11 cellular contexts compared by ENCODE assay signal in the genomic region with DNA sequence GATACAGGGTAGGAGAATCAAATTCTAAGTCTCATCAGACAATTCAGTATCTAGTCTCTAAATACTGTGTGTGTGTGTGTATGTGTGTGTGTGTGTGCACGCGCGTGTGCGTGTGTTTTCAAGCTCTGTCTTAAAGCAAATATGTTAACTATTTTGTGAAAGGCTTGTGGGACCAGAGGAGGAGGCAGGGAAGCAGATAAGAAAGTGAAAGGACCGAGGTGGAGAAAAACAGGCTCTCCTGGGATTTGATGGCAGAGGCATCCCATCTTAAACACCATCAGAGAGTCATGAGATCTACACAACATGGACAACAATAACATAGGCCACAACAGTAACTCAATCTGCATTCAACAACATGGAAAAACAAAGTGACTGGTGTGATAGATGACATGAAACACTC.
A peak's percentile ranks its signal among the peaks of the same experiment; 100 is the strongest.
DNase-seq lines count a peak whose midpoint lies in the region; ATAC-seq and TF ChIP-seq lines count a peak whose summit lies in the region.
"Had no signal": no experiment of that assay in that cellular context is flagged by ENCODE, and none has a peak within 500 bp of the region (broad histone marks: within the 10 kb centered on the region; RNA-seq: fewer than 3 reads in every experiment).

No MANE protein-coding gene starts in this region.

- intact Hi-C loops in activated CD4-positive, alpha-beta T cell treated with anti-CD3 and anti-CD28 coated beads, Interleukin-2, amount 10 ng/mL, durations not matched to agents 24 days and 14 days (cut with micrococcal nuclease), result no loop called here

- ATAC-seq in stimulated activated memory B cell treated with anti-CD40 and anti-IgM and Interleukin-4, amounts not matched to agents 10 μg/mL and 1 μg/mL and 100 μg/mL, for 72 hours, result no peak
- ATAC-seq in GM21447 (IDR thresholded peaks at IDR 0.05; ENCODE audit: unreplicated experiment), result no peak
- ATAC-seq in GM18873 (IDR thresholded peaks at IDR 0.05; ENCODE audit: low FRiP score, unreplicated experiment), result no peak
- ATAC-seq: gastroesophageal sphincter, left lobe of liver had no signal

- H3K9me3 Mint-ChIP-seq in activated CD4-positive, alpha-beta T cell treated with anti-CD3 and anti-CD28 coated beads, Interleukin-2, amount 10 ng/mL, durations not matched to agents 24 days and 14 days, result no peaks in the 10 kb centered on the region
- H3K9me3 Mint-ChIP-seq in activated CD4-positive, alpha-beta memory T cell treated with anti-CD3 and anti-CD28 coated beads, Interleukin-2, amount 10 ng/mL, durations not matched to agents 7 days and 5 days, result no peaks in the 10 kb centered on the region
- no peaks in the 10 kb centered on the region for H3K9me3 Mint-ChIP-seq in stimulated activated memory B cell treated with anti-CD40 and anti-IgM and Interleukin-4, amounts not matched to agents 10 μg/mL and 1 μg/mL and 100 μg/mL, for 72 hours

- peak overlapping the region; percentile 100 for H3K27ac Mint-ChIP-seq in activated CD4-positive, alpha-beta T cell treated with anti-CD3 and anti-CD28 coated beads, Interleukin-2, amount 10 ng/mL, durations not matched to agents 24 days and 14 days
- H3K27ac Mint-ChIP-seq in activated CD4-positive, alpha-beta memory T cell treated with anti-CD3 and anti-CD28 coated beads, Interleukin-2, amount 10 ng/mL, durations not matched to agents 7 days and 5 days, result peak overlapping the region; percentile 91
- H3K27ac Mint-ChIP-seq in stimulated activated memory B cell treated with anti-CD40 and anti-IgM and Interleukin-4, amounts not matched to agents 10 μg/mL and 1 μg/mL and 100 μg/mL, for 72 hours, result peak overlapping the region; percentile 81

- peaks cover 85% of the 10 kb centered on the region for H3K4me1 Mint-ChIP-seq in activated CD4-positive, alpha-beta T cell treated with anti-CD3 and anti-CD28 coated beads, Interleukin-2, amount 10 ng/mL, durations not matched to agents 24 days and 14 days
- H3K4me1 Mint-ChIP-seq in activated CD4-positive, alpha-beta memory T cell treated with anti-CD3 and anti-CD28 coated beads, Interleukin-2, amount 10 ng/mL, durations not matched to agents 7 days and 5 days, result peaks cover 89% of the 10 kb centered on the region
- peaks cover 87% of the 10 kb centered on the region for H3K4me1 Mint-ChIP-seq in stimulated activated memory B cell treated with anti-CD40 and anti-IgM and Interleukin-4, amounts not matched to agents 10 μg/mL and 1 μg/mL and 100 μg/mL, for 72 hours

- peaks cover 27% of the 10 kb centered on the region for H3K36me3 Mint-ChIP-seq in activated CD4-positive, alpha-beta T cell treated with anti-CD3 and anti-CD28 coated beads, Interleukin-2, amount 10 ng/mL, durations not matched to agents 24 days and 14 days (ENCODE audit: low read depth)
- peaks cover 49% of the 10 kb centered on the region for H3K36me3 Mint-ChIP-seq in activated CD4-positive, alpha-beta memory T cell treated with anti-CD3 and anti-CD28 coated beads, Interleukin-2, amount 10 ng/mL, durations not matched to agents 7 days and 5 days (ENCODE audit: low read depth)
- peaks cover 33% of the 10 kb centered on the region for H3K36me3 Mint-ChIP-seq in stimulated activated memory B cell treated with anti-CD40 and anti-IgM and Interleukin-4, amounts not matched to agents 10 μg/mL and 1 μg/mL and 100 μg/mL, for 72 hours

- peak; percentile 63 for DNase-seq in activated CD4-positive, alpha-beta T cell treated with anti-CD3 and anti-CD28 coated beads, Interleukin-2, amount 10 ng/mL, durations not matched to agents 24 days and 14 days
- no peak for DNase-seq in activated CD4-positive, alpha-beta T cell treated with anti-CD3 and anti-CD28 coated beads for 48 hours
- DNase-seq in activated CD4-positive, alpha-beta memory T cell treated with anti-CD3 and anti-CD28 coated beads, Interleukin-2, amount 10 ng/mL, durations not matched to agents 7 days and 5 days, result no peak
- DNase-seq in fibroblast of the aortic adventitia (ENCODE audit: low read depth) (peak; percentile 44), HUDEP-2 (lab: John Stamatoyannopoulos, UW; ENCODE audit: unreplicated experiment in 76 of 76) (no peak)
- DNase-seq: NCI-H2029 treated with DMSO at 0.1 percent for 48 hours had no signal

- H3K27me3 Mint-ChIP-seq in activated CD4-positive, alpha-beta T cell treated with anti-CD3 and anti-CD28 coated beads, Interleukin-2, amount 10 ng/mL, durations not matched to agents 24 days and 14 days, result no peaks in the 10 kb centered on the region
- H3K27me3 Mint-ChIP-seq in activated CD4-positive, alpha-beta memory T cell treated with anti-CD3 and anti-CD28 coated beads, Interleukin-2, amount 10 ng/mL, durations not matched to agents 7 days and 5 days, result no peaks in the 10 kb centered on the region
- H3K27me3 Mint-ChIP-seq in stimulated activated memory B cell treated with anti-CD40 and anti-IgM and Interleukin-4, amounts not matched to agents 10 μg/mL and 1 μg/mL and 100 μg/mL, for 72 hours, result no peaks in the 10 kb centered on the region

- POLR2A ChIA-PET in activated CD4-positive, alpha-beta memory T cell treated with anti-CD3 and anti-CD28 coated beads, Interleukin-2, amount 10 ng/mL, durations not matched to agents 7 days and 5 days (lab: Charles Lee), result interaction anchor here (1.2 to 7.6 kb wide), 10 partner anchors 8 to 42 kb away, joined by 3 to 95 read pairs (median 10); no protein-coding TSS in a partner anchor

- CTCF ChIA-PET in activated CD4-positive, alpha-beta memory T cell treated with anti-CD3 and anti-CD28 coated beads, Interleukin-2, amount 10 ng/mL, durations not matched to agents 7 days and 5 days (lab: Charles Lee), result interaction anchor here (0.9 to 2.1 kb wide), 6 partner anchors 18 to 73 kb away, joined by 3 to 10 read pairs (median 4); no protein-coding TSS in a partner anchor

- no peak for TF ChIP-seq CTCF in fibroblast of the aortic adventitia (IDR thresholded peaks at IDR 0.05; ENCODE audit: insufficient read depth, low read length)

- peak overlapping the region; percentile 90 for H3K4me3 Mint-ChIP-seq in activated CD4-positive, alpha-beta T cell treated with anti-CD3 and anti-CD28 coated beads, Interleukin-2, amount 10 ng/mL, durations not matched to agents 24 days and 14 days
- peak overlapping the region; percentile 64 for H3K4me3 Mint-ChIP-seq in activated CD4-positive, alpha-beta memory T cell treated with anti-CD3 and anti-CD28 coated beads, Interleukin-2, amount 10 ng/mL, durations not matched to agents 7 days and 5 days
- peak overlapping the region; percentile 10 for H3K4me3 Mint-ChIP-seq in stimulated activated memory B cell treated with anti-CD40 and anti-IgM and Interleukin-4, amounts not matched to agents 10 μg/mL and 1 μg/mL and 100 μg/mL, for 72 hours

- no peak overlapping the region for H3K4me3 ChIP-seq in fibroblast of the aortic adventitia (ENCODE audit: low read depth, low read length)
- H3K4me3 ChIP-seq: gastroesophageal sphincter had no signal

Comparison
In these comparisons a context has a peak if more than half of its experiments do, and no peak if none do; other contexts are left out.
1. DNase-seq: peak in activated CD4-positive, alpha-beta T cell treated with anti-CD3 and anti-CD28 coated beads, Interleukin-2, amount 10 ng/mL, durations not matched to agents 24 days and 14 days (single experiment) and fibroblast of the aortic adventitia (single experiment); none in activated CD4-positive, alpha-beta T cell treated with anti-CD3 and anti-CD28 coated beads for 48 hours (single experiment), activated CD4-positive, alpha-beta memory T cell treated with anti-CD3 and anti-CD28 coated beads, Interleukin-2, amount 10 ng/mL, durations not matched to agents 7 days and 5 days (single experiment) and HUDEP-2 (0 of 76).
2. H3K4me3 Mint-ChIP-seq: peak in every context shown above with its lines; median percentile 90 in activated CD4-positive, alpha-beta T cell treated with anti-CD3 and anti-CD28 coated beads, Interleukin-2, amount 10 ng/mL, durations not matched to agents 24 days and 14 days; 64 in activated CD4-positive, alpha-beta memory T cell treated with anti-CD3 and anti-CD28 coated beads, Interleukin-2, amount 10 ng/mL, durations not matched to agents 7 days and 5 days; 10 in stimulated activated memory B cell treated with anti-CD40 and anti-IgM and Interleukin-4, amounts not matched to agents 10 μg/mL and 1 μg/mL and 100 μg/mL, for 72 hours.
3. Peak in every context shown above with its lines, with median percentiles within 50 percentile points of each other: H3K27ac Mint-ChIP-seq.